In the genomic region with DNA sequence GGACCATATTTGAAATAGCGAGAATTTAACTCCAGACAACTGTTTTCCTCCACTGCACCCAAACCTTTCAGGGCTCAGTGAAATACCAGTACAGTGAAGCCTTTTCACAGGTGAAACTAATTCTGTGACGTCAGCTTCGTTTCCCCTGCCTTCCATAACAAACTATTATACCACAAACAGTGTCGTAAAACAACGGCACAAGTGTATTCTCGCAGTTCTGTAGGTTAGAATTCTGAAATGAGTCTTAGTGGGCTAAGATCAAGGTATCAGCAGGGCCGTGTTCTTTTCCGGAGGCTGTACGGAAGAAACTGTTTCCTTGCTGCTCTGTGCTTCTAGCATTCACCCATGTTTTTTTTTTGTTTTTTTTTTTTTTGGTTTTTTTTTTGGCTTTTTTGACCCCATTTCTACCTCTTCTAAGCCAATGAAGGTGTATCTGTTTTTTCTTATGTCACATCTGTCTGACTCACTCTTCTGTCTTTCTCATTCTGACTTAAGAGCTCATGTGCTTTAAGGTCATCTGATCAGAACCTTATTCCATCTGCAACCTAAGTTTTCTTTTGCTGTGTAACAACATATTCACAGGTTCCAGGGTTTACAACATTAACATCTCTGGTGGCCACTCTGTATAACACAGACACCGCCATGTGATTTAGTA, we compare ENCODE assay signal across 17 cellular contexts.
"Had no signal": no experiment of that assay in that cellular context is flagged by ENCODE, and none has a peak within 500 bp of the region (broad histone marks: within the 10 kb centered on the region; RNA-seq: fewer than 3 reads in every experiment).

No MANE protein-coding gene starts in this region.

- H3K27me3 Mint-ChIP-seq: activated B cell treated with CpG ODN at 0.5 μM for 24 hours; dendritic cell treated with granulocyte-macrophage colony-stimulating factor and Interleukin-4, amounts not matched to agents 40 ng/mL and 50 ng/mL, for 4 days; memory B cell had no signal

- H3K4me3 Mint-ChIP-seq: activated B cell treated with CpG ODN at 0.5 μM for 24 hours; activated T-helper 1 cell treated with anti-CD3 and anti-CD28 coated beads, Interleukin-12 subunit alpha, Interleukin-12 subunit beta, Interleukin-2, Interleukin-4 antibody, amounts not matched to agents 30 ng/mL and 10 ng/mL and 1 ng/mL, durations not matched to agents 14 hours and 24 hours and 36 hours; dendritic cell treated with granulocyte-macrophage colony-stimulating factor and Interleukin-4, amounts not matched to agents 40 ng/mL and 50 ng/mL, for 4 days; memory B cell; nephron had no signal

- H3K9me3 Mint-ChIP-seq: activated B cell treated with CpG ODN at 0.5 μM for 24 hours; activated T-helper 1 cell treated with anti-CD3 and anti-CD28 coated beads, Interleukin-12 subunit alpha, Interleukin-12 subunit beta, Interleukin-2, Interleukin-4 antibody, amounts not matched to agents 30 ng/mL and 10 ng/mL and 1 ng/mL, durations not matched to agents 14 hours and 24 hours and 36 hours; dendritic cell treated with granulocyte-macrophage colony-stimulating factor and Interleukin-4, amounts not matched to agents 40 ng/mL and 50 ng/mL, for 4 days; memory B cell; nephron had no signal

- H3K4me3 ChIP-seq: ovary, psoas muscle, right atrium auricular region, stomach, suprapubic skin, tibial nerve had no signal

- DNase-seq: activated B cell treated with CpG ODN at 0.5 μM for 24 hours; effector CD4-positive, alpha-beta T cell; erythroblast; foreskin fibroblast; left colon; ovary; psoas muscle; stimulated activated CD4-positive, alpha-beta T cell treated with anti-CD3 and anti-CD28 coated beads, Interleukin-4, amount 100 ng/mL, for 24 hours; stomach had no signal

- ATAC-seq: left colon, psoas muscle had no signal

- H3K27ac Mint-ChIP-seq: activated B cell treated with CpG ODN at 0.5 μM for 24 hours; activated T-helper 1 cell treated with anti-CD3 and anti-CD28 coated beads, Interleukin-12 subunit alpha, Interleukin-12 subunit beta, Interleukin-2, Interleukin-4 antibody, amounts not matched to agents 30 ng/mL and 10 ng/mL and 1 ng/mL, durations not matched to agents 14 hours and 24 hours and 36 hours; dendritic cell treated with granulocyte-macrophage colony-stimulating factor and Interleukin-4, amounts not matched to agents 40 ng/mL and 50 ng/mL, for 4 days; memory B cell; nephron had no signal

- H3K4me1 Mint-ChIP-seq: activated B cell treated with CpG ODN at 0.5 μM for 24 hours, memory B cell had no signal

- H3K27me3 ChIP-seq: neutrophil, ovary, right atrium auricular region, stomach, suprapubic skin, tibial nerve had no signal

- H3K4me1 ChIP-seq: tibial nerve had no signal

- H3K9me3 ChIP-seq: neutrophil, ovary, psoas muscle, right atrium auricular region, stomach, suprapubic skin, tibial nerve had no signal

- H3K27ac ChIP-seq: neutrophil, ovary, psoas muscle, right atrium auricular region, stomach, suprapubic skin, tibial nerve had no signal

- H3K36me3 ChIP-seq: ovary, suprapubic skin had no signal
